In the genomic region with DNA sequence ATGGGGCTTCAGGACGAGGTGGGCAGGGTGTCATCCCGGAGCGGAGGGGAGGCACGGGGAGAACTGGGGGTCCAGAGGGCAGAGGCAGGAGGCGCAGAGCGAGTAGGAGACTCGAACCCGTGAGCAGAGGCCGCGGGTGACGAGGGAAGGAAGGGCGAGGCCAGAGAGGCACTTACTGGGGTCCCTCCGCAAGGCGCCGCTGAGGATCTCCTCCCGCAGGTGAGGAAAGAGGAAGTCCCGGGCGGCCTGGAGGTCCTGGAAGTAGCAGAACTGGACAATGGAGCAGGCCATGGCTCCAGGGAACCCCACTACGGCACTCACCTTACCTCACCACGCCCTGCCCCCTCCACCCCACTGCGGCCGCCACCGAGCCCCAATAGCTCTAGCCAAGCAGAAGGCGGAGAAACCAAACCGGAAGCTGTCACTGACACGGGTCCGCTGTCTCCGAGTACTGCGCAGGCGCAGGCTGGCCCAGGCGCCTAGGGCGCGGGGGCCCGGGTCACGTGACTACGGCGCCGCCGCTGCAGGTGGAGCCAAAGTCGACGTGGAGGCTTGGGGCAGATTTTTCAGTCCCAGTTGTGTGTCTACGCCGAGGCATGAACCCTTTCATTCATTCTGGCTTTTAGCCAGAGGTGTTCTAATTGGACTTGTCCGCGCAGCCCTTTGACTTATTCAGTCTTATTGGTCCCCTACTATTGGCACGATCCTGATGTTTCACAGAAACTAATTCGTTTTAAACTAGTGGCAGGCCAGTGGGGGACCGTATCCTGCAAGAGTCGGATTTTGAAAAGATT, we compare ENCODE assay signal across 1 cellular context.
A peak's percentile ranks its signal among the peaks of the same experiment; 100 is the strongest.
TF ChIP-seq lines count a peak whose summit lies in the region.

A gene with protein sequence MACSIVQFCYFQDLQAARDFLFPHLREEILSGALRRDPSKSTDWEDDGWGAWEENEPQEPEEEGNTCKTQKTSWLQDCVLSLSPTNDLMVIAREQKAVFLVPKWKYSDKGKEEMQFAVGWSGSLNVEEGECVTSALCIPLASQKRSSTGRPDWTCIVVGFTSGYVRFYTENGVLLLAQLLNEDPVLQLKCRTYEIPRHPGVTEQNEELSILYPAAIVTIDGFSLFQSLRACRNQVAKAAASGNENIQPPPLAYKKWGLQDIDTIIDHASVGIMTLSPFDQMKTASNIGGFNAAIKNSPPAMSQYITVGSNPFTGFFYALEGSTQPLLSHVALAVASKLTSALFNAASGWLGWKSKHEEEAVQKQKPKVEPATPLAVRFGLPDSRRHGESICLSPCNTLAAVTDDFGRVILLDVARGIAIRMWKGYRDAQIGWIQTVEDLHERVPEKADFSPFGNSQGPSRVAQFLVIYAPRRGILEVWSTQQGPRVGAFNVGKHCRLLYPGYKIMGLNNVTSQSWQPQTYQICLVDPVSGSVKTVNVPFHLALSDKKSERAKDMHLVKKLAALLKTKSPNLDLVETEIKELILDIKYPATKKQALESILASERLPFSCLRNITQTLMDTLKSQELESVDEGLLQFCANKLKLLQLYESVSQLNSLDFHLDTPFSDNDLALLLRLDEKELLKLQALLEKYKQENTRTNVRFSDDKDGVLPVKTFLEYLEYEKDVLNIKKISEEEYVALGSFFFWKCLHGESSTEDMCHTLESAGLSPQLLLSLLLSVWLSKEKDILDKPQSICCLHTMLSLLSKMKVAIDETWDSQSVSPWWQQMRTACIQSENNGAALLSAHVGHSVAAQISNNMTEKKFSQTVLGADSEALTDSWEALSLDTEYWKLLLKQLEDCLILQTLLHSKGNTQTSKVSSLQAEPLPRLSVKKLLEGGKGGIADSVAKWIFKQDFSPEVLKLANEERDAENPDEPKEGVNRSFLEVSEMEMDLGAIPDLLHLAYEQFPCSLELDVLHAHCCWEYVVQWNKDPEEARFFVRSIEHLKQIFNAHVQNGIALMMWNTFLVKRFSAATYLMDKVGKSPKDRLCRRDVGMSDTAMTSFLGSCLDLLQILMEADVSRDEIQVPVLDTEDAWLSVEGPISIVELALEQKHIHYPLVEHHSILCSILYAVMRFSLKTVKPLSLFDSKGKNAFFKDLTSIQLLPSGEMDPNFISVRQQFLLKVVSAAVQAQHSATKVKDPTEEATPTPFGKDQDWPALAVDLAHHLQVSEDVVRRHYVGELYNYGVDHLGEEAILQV (N-terminal part only) (minus strand): TSS at position 407 of the 794 bp plus-strand sequence. CDS start 116 bp downstream, at position 291.

TF ChIP-seq in K562, 482 proteins besides CTCF, POLR2A, EP300 and RAD21 (continued from another document and continues in another):
- TF ChIP-seq HMG20B (CRISPR knock-in tag; IDR thresholded peaks at IDR 0.05) (no peak), KDM5B (IDR thresholded peaks at IDR 0.05; ENCODE audit: insufficient replicate concordance, low read depth, low read length) (peak; percentile 94), C11orf30 (IDR thresholded peaks at IDR 0.05; ENCODE audit: low read depth) (peak; percentile 42; the same call in 1 of the 2 replicates), BCOR (IDR thresholded peaks at IDR 0.05) (peak; percentile 65; the same call in 1 of the 2 replicates), NCOA1 (IDR thresholded peaks at IDR 0.05; ENCODE audit: low read depth) (peak; percentile 29; the same call in 1 of the 2 replicates), ZNF316 (IDR thresholded peaks at IDR 0.05) (peak; percentile 43), TCF15 (CRISPR knock-in tag; IDR thresholded peaks at IDR 0.05) (no peak), ZEB2 (IDR thresholded peaks at IDR 0.05) (peak; percentile 26; the same call in 1 of the 2 replicates), MAX (CRISPR knock-in tag; IDR thresholded peaks at IDR 0.05) (peak; percentile 97), POLR2H (tag; IDR thresholded peaks at IDR 0.05; ENCODE audit: low read depth) (peak; percentile 78), HDAC1 (IDR thresholded peaks at IDR 0.05) (0 out of 4 replicates have a peak, but pooled peaks of 1 of the 2 experiments have one; percentile 43), TAF1 (IDR thresholded peaks at IDR 0.05; ENCODE audit: control insufficient read depth, extremely low read depth, insufficient read depth, low read length, severe bottlenecking) (peak; percentile 91), ATF7 (IDR thresholded peaks at IDR 0.05) (peak; percentile 81), PHB (CRISPR knock-in tag; IDR thresholded peaks at IDR 0.05) (0 out of 2 replicates have a peak, but pooled peaks have one; percentile 26), MNT (conservative IDR thresholded peaks at IDR 0.05) (peak; percentile 78 to 86), MBD1 (CRISPR knock-in tag; IDR thresholded peaks at IDR 0.05) (no peak), TRIM24 (IDR thresholded peaks at IDR 0.05) (0 out of 4 replicates have a peak, but pooled peaks of 1 of the 2 experiments have one; percentile 15), L3MBTL2 (IDR thresholded peaks at IDR 0.05) (peak; percentile 99), KDM4B (IDR thresholded peaks at IDR 0.05; ENCODE audit: borderline replicate concordance in 2 of 2, low read depth in 1 of 2) (peak in 1 of 2 experiments; percentile 72; a peak in 1 of 4 replicates), ILF3 (IDR thresholded peaks at IDR 0.05; ENCODE audit: borderline replicate concordance) (peak; percentile 73; the same call in 1 of the 2 replicates), ZBTB26 (CRISPR knock-in tag; IDR thresholded peaks at IDR 0.05) (no peak), ZSCAN32 (CRISPR knock-in tag; IDR thresholded peaks at IDR 0.05) (no peak), ZNF644 (tag; IDR thresholded peaks at IDR 0.05; ENCODE audit: low read depth) (peak; percentile 86), STAT5B (CRISPR knock-in tag; IDR thresholded peaks at IDR 0.05) (no peak), LEF1 (IDR thresholded peaks at IDR 0.05) (peak; percentile 63; the same call in 1 of the 2 replicates), NRF1 (conservative IDR thresholded peaks at IDR 0.05 in 1 of 2, IDR thresholded peaks at IDR 0.05 in 1 of 2) (peak; percentile 97 to 98), ETV1 (tag; conservative IDR thresholded peaks at IDR 0.05; ENCODE audit: low read depth) (peak; percentile 4; the same call in 1 of the 2 replicates), NFYB (IDR thresholded peaks at IDR 0.05; ENCODE audit: extremely low read depth, insufficient read length) (no peak), ASH1L (IDR thresholded peaks at IDR 0.05; ENCODE audit: borderline replicate concordance, low read depth, partially characterized antibody) (peak; percentile 58), MECOM (CRISPR knock-in tag; IDR thresholded peaks at IDR 0.05) (peak; percentile 49; the same call in 1 of the 2 replicates), ZNF24 (IDR thresholded peaks at IDR 0.05) (peak; percentile 65; the same call in 1 of the 2 replicates), ZNF766 (CRISPR knock-in tag; conservative IDR thresholded peaks at IDR 0.05) (peak; percentile 91), TFE3 (CRISPR knock-in tag; IDR thresholded peaks at IDR 0.05) (peak; percentile 100), XRCC5 (IDR thresholded peaks at IDR 0.05; ENCODE audit: low read depth, low read length) (0 out of 2 replicates have a peak, but pooled peaks have one; percentile 18)
- TF ChIP-seq, protein P1, sequence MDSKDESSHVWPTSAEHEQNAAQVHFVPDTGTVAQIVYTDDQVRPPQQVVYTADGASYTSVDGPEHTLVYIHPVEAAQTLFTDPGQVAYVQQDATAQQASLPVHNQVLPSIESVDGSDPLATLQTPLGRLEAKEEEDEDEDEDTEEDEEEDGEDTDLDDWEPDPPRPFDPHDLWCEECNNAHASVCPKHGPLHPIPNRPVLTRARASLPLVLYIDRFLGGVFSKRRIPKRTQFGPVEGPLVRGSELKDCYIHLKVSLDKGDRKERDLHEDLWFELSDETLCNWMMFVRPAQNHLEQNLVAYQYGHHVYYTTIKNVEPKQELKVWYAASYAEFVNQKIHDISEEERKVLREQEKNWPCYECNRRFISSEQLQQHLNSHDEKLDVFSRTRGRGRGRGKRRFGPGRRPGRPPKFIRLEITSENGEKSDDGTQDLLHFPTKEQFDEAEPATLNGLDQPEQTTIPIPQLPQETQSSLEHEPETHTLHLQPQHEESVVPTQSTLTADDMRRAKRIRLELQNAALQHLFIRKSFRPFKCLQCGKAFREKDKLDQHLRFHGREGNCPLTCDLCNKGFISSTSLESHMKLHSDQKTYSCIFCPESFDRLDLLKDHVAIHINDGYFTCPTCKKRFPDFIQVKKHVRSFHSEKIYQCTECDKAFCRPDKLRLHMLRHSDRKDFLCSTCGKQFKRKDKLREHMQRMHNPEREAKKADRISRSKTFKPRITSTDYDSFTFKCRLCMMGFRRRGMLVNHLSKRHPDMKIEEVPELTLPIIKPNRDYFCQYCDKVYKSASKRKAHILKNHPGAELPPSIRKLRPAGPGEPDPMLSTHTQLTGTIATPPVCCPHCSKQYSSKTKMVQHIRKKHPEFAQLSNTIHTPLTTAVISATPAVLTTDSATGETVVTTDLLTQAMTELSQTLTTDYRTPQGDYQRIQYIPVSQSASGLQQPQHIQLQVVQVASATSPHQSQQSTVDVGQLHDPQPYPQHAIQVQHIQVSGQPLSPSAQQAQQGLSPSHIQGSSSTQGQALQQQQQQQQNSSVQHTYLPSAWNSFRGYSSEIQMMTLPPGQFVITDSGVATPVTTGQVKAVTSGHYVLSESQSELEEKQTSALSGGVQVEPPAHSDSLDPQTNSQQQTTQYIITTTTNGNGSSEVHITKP (IDR thresholded peaks at IDR 0.05; ENCODE audit: partially characterized antibody): peak; percentile 92
- TF ChIP-seq, protein P2, sequence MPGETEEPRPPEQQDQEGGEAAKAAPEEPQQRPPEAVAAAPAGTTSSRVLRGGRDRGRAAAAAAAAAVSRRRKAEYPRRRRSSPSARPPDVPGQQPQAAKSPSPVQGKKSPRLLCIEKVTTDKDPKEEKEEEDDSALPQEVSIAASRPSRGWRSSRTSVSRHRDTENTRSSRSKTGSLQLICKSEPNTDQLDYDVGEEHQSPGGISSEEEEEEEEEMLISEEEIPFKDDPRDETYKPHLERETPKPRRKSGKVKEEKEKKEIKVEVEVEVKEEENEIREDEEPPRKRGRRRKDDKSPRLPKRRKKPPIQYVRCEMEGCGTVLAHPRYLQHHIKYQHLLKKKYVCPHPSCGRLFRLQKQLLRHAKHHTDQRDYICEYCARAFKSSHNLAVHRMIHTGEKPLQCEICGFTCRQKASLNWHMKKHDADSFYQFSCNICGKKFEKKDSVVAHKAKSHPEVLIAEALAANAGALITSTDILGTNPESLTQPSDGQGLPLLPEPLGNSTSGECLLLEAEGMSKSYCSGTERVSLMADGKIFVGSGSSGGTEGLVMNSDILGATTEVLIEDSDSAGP (CRISPR knock-in tag; IDR thresholded peaks at IDR 0.05): 0 out of 2 replicates have a peak, but pooled peaks have one; percentile 29
- TF ChIP-seq, protein P3, sequence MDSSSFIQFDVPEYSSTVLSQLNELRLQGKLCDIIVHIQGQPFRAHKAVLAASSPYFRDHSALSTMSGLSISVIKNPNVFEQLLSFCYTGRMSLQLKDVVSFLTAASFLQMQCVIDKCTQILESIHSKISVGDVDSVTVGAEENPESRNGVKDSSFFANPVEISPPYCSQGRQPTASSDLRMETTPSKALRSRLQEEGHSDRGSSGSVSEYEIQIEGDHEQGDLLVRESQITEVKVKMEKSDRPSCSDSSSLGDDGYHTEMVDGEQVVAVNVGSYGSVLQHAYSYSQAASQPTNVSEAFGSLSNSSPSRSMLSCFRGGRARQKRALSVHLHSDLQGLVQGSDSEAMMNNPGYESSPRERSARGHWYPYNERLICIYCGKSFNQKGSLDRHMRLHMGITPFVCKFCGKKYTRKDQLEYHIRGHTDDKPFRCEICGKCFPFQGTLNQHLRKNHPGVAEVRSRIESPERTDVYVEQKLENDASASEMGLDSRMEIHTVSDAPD (CRISPR knock-in tag; IDR thresholded peaks at IDR 0.05): no peak
